1 cellular context compared by ENCODE assay signal in genomic region chr14:61125314-61126082, GRCh38.
TF ChIP-seq lines count a peak whose summit lies in the region.

No MANE protein-coding gene starts in this region.

TF ChIP-seq in SK-N-SH, 30 proteins besides CTCF, POLR2A, EP300 and RAD21 (continued from another document):
- TF ChIP-seq, protein P1, sequence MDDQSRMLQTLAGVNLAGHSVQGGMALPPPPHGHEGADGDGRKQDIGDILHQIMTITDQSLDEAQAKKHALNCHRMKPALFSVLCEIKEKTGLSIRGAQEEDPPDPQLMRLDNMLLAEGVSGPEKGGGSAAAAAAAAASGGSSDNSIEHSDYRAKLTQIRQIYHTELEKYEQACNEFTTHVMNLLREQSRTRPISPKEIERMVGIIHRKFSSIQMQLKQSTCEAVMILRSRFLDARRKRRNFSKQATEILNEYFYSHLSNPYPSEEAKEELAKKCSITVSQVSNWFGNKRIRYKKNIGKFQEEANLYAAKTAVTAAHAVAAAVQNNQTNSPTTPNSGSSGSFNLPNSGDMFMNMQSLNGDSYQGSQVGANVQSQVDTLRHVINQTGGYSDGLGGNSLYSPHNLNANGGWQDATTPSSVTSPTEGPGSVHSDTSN (IDR thresholded peaks at IDR 0.05): no peak
- TF ChIP-seq, protein P2, sequence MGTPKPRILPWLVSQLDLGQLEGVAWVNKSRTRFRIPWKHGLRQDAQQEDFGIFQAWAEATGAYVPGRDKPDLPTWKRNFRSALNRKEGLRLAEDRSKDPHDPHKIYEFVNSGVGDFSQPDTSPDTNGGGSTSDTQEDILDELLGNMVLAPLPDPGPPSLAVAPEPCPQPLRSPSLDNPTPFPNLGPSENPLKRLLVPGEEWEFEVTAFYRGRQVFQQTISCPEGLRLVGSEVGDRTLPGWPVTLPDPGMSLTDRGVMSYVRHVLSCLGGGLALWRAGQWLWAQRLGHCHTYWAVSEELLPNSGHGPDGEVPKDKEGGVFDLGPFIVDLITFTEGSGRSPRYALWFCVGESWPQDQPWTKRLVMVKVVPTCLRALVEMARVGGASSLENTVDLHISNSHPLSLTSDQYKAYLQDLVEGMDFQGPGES (IDR thresholded peaks at IDR 0.05; ENCODE audit: low read depth, low read length): no peak
TF ChIP-seq in SK-N-SH: peak in this region for 0.
